In the genomic region with DNA sequence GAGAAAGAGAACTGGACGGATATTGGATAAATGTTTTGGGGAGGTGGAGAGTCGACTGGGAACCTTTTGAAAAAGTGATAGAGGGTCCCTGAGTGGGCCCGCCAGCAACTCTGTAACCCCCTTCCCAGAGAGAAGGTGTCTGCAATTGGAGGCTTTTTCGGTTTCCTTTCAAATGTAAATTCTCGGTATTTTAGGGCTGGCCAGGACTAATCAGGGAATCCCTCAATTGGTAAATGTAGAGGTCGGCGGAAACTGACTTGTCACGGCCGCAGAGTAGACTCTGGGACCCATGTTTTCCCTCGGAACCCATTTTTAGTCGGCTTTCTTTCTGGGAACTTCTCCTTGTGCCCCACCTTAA, we compare ENCODE assay signal across 8 cellular contexts. TPM values are rescaled to one million over a fixed set of nuclear protein-coding genes. Genes with fewer than 3 reads are reported as not detected.
A peak's percentile ranks its signal among the peaks of the same experiment; 100 is the strongest.
DNase-seq lines count a peak whose midpoint lies in the region; ATAC-seq and TF ChIP-seq lines count a peak whose summit lies in the region.

No MANE protein-coding gene starts in this region.

- POLR2A ChIA-PET in activated CD4-positive, alpha-beta T cell treated with anti-CD3 and anti-CD28 coated beads for 36 hours (lab: Charles Lee): interaction anchor here (1.4 kb wide), 1 partner anchor 15 kb away, joined by 4 read pairs; no protein-coding TSS in a partner anchor
- POLR2A ChIA-PET in SK-N-SH (lab: Yijun Ruan, JAX): interaction anchor here (1.0 to 2.8 kb wide), 2 partner anchors 22 to 74 kb away, joined by 3 to 8 read pairs; partner anchors contain the start of genes CENPH and SLC30A5

- TF ChIP-seq CTCF in SK-N-SH (IDR thresholded peaks at IDR 0.05): no peak
- TF ChIP-seq CTCF in foreskin keratinocyte (conservative IDR thresholded peaks at IDR 0.05): no peak
- TF ChIP-seq CTCF in gastrocnemius medialis (IDR thresholded peaks at IDR 0.05 in 4 of 5, conservative IDR thresholded peaks at IDR 0.05 in 1 of 5): no peak

- no peak for TF ChIP-seq EP300 in SK-N-SH (IDR thresholded peaks at IDR 0.05; ENCODE audit: borderline replicate concordance in 1 of 2, low read depth in 1 of 2, low read length in 1 of 2)

- in situ Hi-C loops in gastrocnemius medialis (cut with MboI; ENCODE audit: low sequenced_read_pairs in 4 of 4): loop anchor here in 2 of 4 donors (10.0 kb wide), 1 partner anchor 73 kb away; the partner anchor contains the start of gene SLC30A5 (in 2 of the 2)

- peaks cover 53% of the 10 kb centered on the region for H3K79me2 ChIP-seq in SK-N-SH (ENCODE audit: insufficient read depth)

- DNase-seq in activated CD4-positive, alpha-beta T cell treated with anti-CD3 and anti-CD28 coated beads for 36 hours: peak; percentile 8
- DNase-seq in activated CD4-positive, alpha-beta T cell treated with anti-CD3 and anti-CD28 coated beads, Interleukin-2, amount 50 U/mL, for 4 hours: no peak
- DNase-seq in SK-N-SH: peak; percentile 27
- DNase-seq in foreskin keratinocyte: peak; percentile 7 to 22
- DNase-seq in gastrocnemius medialis: no peak
- no peak for DNase-seq in COLO829 (ENCODE audit: low spot score)
- DNase-seq in DMS153 treated with DMSO at 0.1 percent for 48 hours (lab: John Stamatoyannopoulos, UW; ENCODE audit: unreplicated experiment): no peak
- no peak for DNase-seq in SHP77 treated with DMSO at 0.1 percent for 48 hours (lab: John Stamatoyannopoulos, UW)

- CTCF ChIA-PET in activated CD4-positive, alpha-beta T cell treated with anti-CD3 and anti-CD28 coated beads for 36 hours (lab: Charles Lee): interaction anchor here (0.6 to 1.8 kb wide), 4 partner anchors 10 to 74 kb away, joined by 4 to 7 read pairs (median 5); partner anchors contain the start of genes CENPH and SLC30A5
- CTCF ChIA-PET in SK-N-SH (lab: Yijun Ruan, JAX): interaction anchor here (1.6 kb wide), 1 partner anchor 10 kb away, joined by 5 read pairs; no protein-coding TSS in a partner anchor

- peaks cover 4% of the 10 kb centered on the region for H3F3A ChIP-seq in SK-N-SH (replicated peaks; ENCODE audit: insufficient read depth)

- peaks cover 17% of the 10 kb centered on the region for H3K4me1 Mint-ChIP-seq in activated CD4-positive, alpha-beta T cell treated with anti-CD3 and anti-CD28 coated beads for 36 hours

- H3K9me2 ChIP-seq in SK-N-SH: no peaks in the 10 kb centered on the region

- no peaks in the 10 kb centered on the region for H3K9me3 Mint-ChIP-seq in activated CD4-positive, alpha-beta T cell treated with anti-CD3 and anti-CD28 coated beads for 36 hours (ENCODE audit: low read depth)

- peak overlapping the region; percentile 94 for H2AFZ ChIP-seq in SK-N-SH (ENCODE audit: low read depth)

- H3K4me3 ChIP-seq in SK-N-SH (ENCODE audit: low read depth in 2 of 2, low read length in 1 of 2): peak overlapping the region; percentile 76 to 96
- H3K4me3 ChIP-seq in gastrocnemius medialis: peak overlapping the region; percentile 65 to 85 (median 74)

- H3K4me2 ChIP-seq in SK-N-SH: peak overlapping the region; percentile 95

- no peak for ATAC-seq in activated CD4-positive, alpha-beta T cell treated with anti-CD3 and anti-CD28 coated beads for 36 hours
- no peak for ATAC-seq in foreskin keratinocyte
- no peak for ATAC-seq in gastrocnemius medialis

- H3K9ac ChIP-seq in SK-N-SH: peak overlapping the region; percentile 94

- H3K4me3 Mint-ChIP-seq in activated CD4-positive, alpha-beta T cell treated with anti-CD3 and anti-CD28 coated beads for 36 hours: peak overlapping the region; percentile 94

- H3K27me3 ChIP-seq in SK-N-SH (ENCODE audit: insufficient read depth): no peaks in the 10 kb centered on the region
- H3K27me3 ChIP-seq in foreskin keratinocyte: no peaks in the 10 kb centered on the region
- H3K27me3 ChIP-seq in gastrocnemius medialis: no peaks in the 10 kb centered on the region

- H3K27ac ChIP-seq in SK-N-SH (ENCODE audit: low read depth in 2 of 2, low read length in 1 of 2) (peak overlapping the region; percentile 71 to 74), foreskin keratinocyte (peak overlapping the region; percentile 60), gastrocnemius medialis (peak overlapping the region; percentile 19 to 39 (median 34))

- H3K27ac Mint-ChIP-seq in activated CD4-positive, alpha-beta T cell treated with anti-CD3 and anti-CD28 coated beads for 36 hours: peak overlapping the region; percentile 81

- H3K4me1 ChIP-seq in SK-N-SH (ENCODE audit: control insufficient read depth in 1 of 2, insufficient read depth in 2 of 2, low read depth in 1 of 2, low read length in 1 of 2) (peaks cover 10 to 11% of the 10 kb centered on the region in 2 experiments; a peak in 3 of 4 replicates), foreskin keratinocyte (peaks cover 12% of the 10 kb centered on the region), gastrocnemius medialis (peaks cover 7 to 8% of the 10 kb centered on the region in 2 donors)

- TF ChIP-seq RAD21 in SK-N-SH (IDR thresholded peaks at IDR 0.05; ENCODE audit: low read length): no peak

- no peaks in the 10 kb centered on the region for H3K9me3 ChIP-seq in SK-N-SH
- H3K9me3 ChIP-seq in gastrocnemius medialis: no peaks in the 10 kb centered on the region

- no peaks in the 10 kb centered on the region for H4K20me1 ChIP-seq in SK-N-SH (ENCODE audit: insufficient read depth)

- H3K36me3 ChIP-seq in SK-N-SH (replicated peaks in 1 of 2; ENCODE audit: control insufficient read depth in 1 of 2, insufficient read depth in 2 of 2, low read length in 1 of 2) (peaks cover 13 to 22% of the 10 kb centered on the region in 2 experiments), gastrocnemius medialis (no peaks in the 10 kb centered on the region)

- H3K36me3 Mint-ChIP-seq in activated CD4-positive, alpha-beta T cell treated with anti-CD3 and anti-CD28 coated beads for 36 hours (ENCODE audit: low read depth): peaks cover 46% of the 10 kb centered on the region

- intact Hi-C loops in activated CD4-positive, alpha-beta T cell treated with anti-CD3 and anti-CD28 coated beads for 36 hours (cut with DNase I, micrococcal nuclease): loop anchor here (1.0 to 10.0 kb wide), 6 partner anchors 22 to 202 kb away; partner anchors contain the start of genes AK6 (in 1 of the 2), CCDC125 (in 1 of the 2), CDK7 (in 1 of the 2) and CENPH (in 1 of the 2)
- intact Hi-C loops in gastrocnemius medialis (cut with DNase I; ENCODE audit: low total_unique reads): loop anchor here (1.0 to 2.0 kb wide), 3 partner anchors 51 to 73 kb away; partner anchors contain the start of genes CDK7 and SLC30A5

- WGBS in SK-N-SH (ENCODE audit: low lambda C conversion rate): under 1% methylated on average over 9 of the region's 11 CpGs

- no peaks in the 10 kb centered on the region for H3K27me3 Mint-ChIP-seq in activated CD4-positive, alpha-beta T cell treated with anti-CD3 and anti-CD28 coated beads for 36 hours

- no peak for TF ChIP-seq POLR2A in gastrocnemius medialis (IDR thresholded peaks at IDR 0.05)

TF ChIP-seq in SK-N-SH, 30 proteins besides CTCF, POLR2A, EP300 and RAD21:
- TF ChIP-seq ZBTB33 (IDR thresholded peaks at IDR 0.05; ENCODE audit: borderline replicate concordance, low read depth): no peak
- no peak for TF ChIP-seq FOXJ3 (CRISPR knock-in tag; IDR thresholded peaks at IDR 0.05)
- no peak for TF ChIP-seq ELF1 (IDR thresholded peaks at IDR 0.05)
- no peak for TF ChIP-seq FOSL2 (IDR thresholded peaks at IDR 0.05; ENCODE audit: borderline replicate concordance, low read depth)
- no peak for TF ChIP-seq SMC3 (IDR thresholded peaks at IDR 0.05; ENCODE audit: low read depth, low read length)
- no peak for TF ChIP-seq SIN3A (IDR thresholded peaks at IDR 0.05; ENCODE audit: borderline replicate concordance, low read depth, low read length)
- TF ChIP-seq RCOR1 (IDR thresholded peaks at IDR 0.05; ENCODE audit: low read length): no peak
- TF ChIP-seq CHD2 (IDR thresholded peaks at IDR 0.05; ENCODE audit: low read length, partially characterized antibody): no peak

RNA-seq across cellular contexts. Expression of gene CCNB1, which starts 0.5 kb away (rescaled TPM):
- total RNA-seq in activated CD4-positive, alpha-beta T cell treated with anti-CD3 and anti-CD28 coated beads for 36 hours: 100 to 1,000 TPM; 163 to 205 TPM
- polyA plus RNA-seq in SK-N-SH (2012; rRNA removed) (67.8 and 78.6 TPM in 2 replicates), foreskin keratinocyte (187 and 267 TPM in 2 replicates)
- polyA plus RNA-seq in SK-N-SH (2012; cell fraction: cytosol; rRNA removed): 89.6 and 95.9 TPM in 2 replicates
- polyA plus RNA-seq in SK-N-SH (2012; cell fraction: nucleus; rRNA removed): 30.3 and 46.5 TPM in 2 replicates
- total RNA-seq in foreskin keratinocyte (210 and 276 TPM in 2 replicates), gastrocnemius medialis (10 to 100 TPM in 1 of 4 donors, 1 to 10 TPM in 2, under 1 TPM in 1; 0.84 to 11.1 (median 2.7) TPM)

RNA-seq across cellular contexts. Expression of gene CENPH, which starts 21.9 kb away (rescaled TPM):
- 10 to 100 TPM; 96.0 to 98.3 TPM for total RNA-seq in activated CD4-positive, alpha-beta T cell treated with anti-CD3 and anti-CD28 coated beads for 36 hours
- polyA plus RNA-seq in SK-N-SH (2012; rRNA removed) (12.8 and 14.6 TPM in 2 replicates), foreskin keratinocyte (32.7 and 45.1 TPM in 2 replicates)
- 17.8 and 20.8 TPM in 2 replicates for polyA plus RNA-seq in SK-N-SH (2012; cell fraction: cytosol; rRNA removed)
- 3.7 and 4.2 TPM in 2 replicates for polyA plus RNA-seq in SK-N-SH (2012; cell fraction: nucleus; rRNA removed)
- total RNA-seq in foreskin keratinocyte (33.6 and 37.9 TPM in 2 replicates), gastrocnemius medialis (1 to 10 TPM in 3 of 4 donors, under 1 TPM in 1; 0.87 to 4.9 (median 1.8) TPM)

Comparison
In these comparisons a context has a peak if more than half of its experiments do, and no peak if none do; other contexts are left out.
1. DNase-seq: peak in activated CD4-positive, alpha-beta T cell treated with anti-CD3 and anti-CD28 coated beads for 36 hours (single experiment), SK-N-SH (single experiment) and foreskin keratinocyte (2 of 2); none in activated CD4-positive, alpha-beta T cell treated with anti-CD3 and anti-CD28 coated beads, Interleukin-2, amount 50 U/mL, for 4 hours (0 of 2), gastrocnemius medialis (0 of 2), COLO829 (single experiment), DMS153 treated with DMSO at 0.1 percent for 48 hours (single experiment) and SHP77 treated with DMSO at 0.1 percent for 48 hours (single experiment).
2. RNA of gene CCNB1, which starts 0.5 kb away (total RNA-seq): 210 to 276 TPM in foreskin keratinocyte and 163 to 205 TPM in activated CD4-positive, alpha-beta T cell treated with anti-CD3 and anti-CD28 coated beads for 36 hours; 0.84 to 11.1 TPM in gastrocnemius medialis; every median in the first group is over 10 times any median in the second.
3. Peak in every context shown above with its lines, with median percentiles within 50 percentile points of each other: H3K27ac ChIP-seq.